ENCODE assay signal across 19 cellular contexts in genomic region chr2:15989559-15989958, GRCh38. TPM values are rescaled to one million over a fixed set of nuclear protein-coding genes. Genes with fewer than 3 reads are reported as not detected.
DNase-seq lines count a peak whose midpoint lies in the region; ATAC-seq and TF ChIP-seq lines count a peak whose summit lies in the region.
"Had no signal": no experiment of that assay in that cellular context is flagged by ENCODE, and none has a peak within 500 bp of the region (broad histone marks: within the 10 kb centered on the region; RNA-seq: fewer than 3 reads in every experiment).

No MANE protein-coding gene starts in this region.

- H3K9me3 ChIP-seq in Caco-2, result no peaks in the 10 kb centered on the region

- BruUV-seq in Caco-2 (replicated peaks; lab: Mats Ljungman, UMichigan), result no TSS peak

- no peaks in the 10 kb centered on the region for H3K27me3 ChIP-seq in Caco-2 (replicated peaks; ENCODE audit: control insufficient read depth, insufficient read depth, low read length)

- H3K27ac Mint-ChIP-seq in Caco-2 (ENCODE audit: unreplicated experiment), result peak overlapping the region; percentile 80
- peak overlapping the region; percentile 91 for H3K27ac Mint-ChIP-seq in progenitor cell of endocrine pancreas
- H3K27ac Mint-ChIP-seq: HFFc6 had no signal

- ATAC-seq in activated CD4-positive, CD25-positive, alpha-beta regulatory T cell treated with anti-CD3 and anti-CD28 coated beads, Interleukin-2, amount 50 U/mL, for 24 hours, result no peak
- ATAC-seq in activated T-cell treated with anti-CD3 and anti-CD28 coated beads, Interleukin-2, amount 50 U/mL, for 4 hours, result no peak
- ATAC-seq: PC-3 had no signal

- DNase-seq in Caco-2, result peak; percentile 69 to 71
- peak; percentile 94 for DNase-seq in SK-N-DZ (ENCODE audit: low spot score)
- DNase-seq in left kidney (ENCODE audit: low read depth, low spot score), result peak; percentile 61
- DNase-seq in progenitor cell of endocrine pancreas (ENCODE audit: low spot score, unreplicated experiment), result no peak
- no peak for DNase-seq in ureter (ENCODE audit: low spot score)
- DNase-seq in activated T-cell treated with anti-CD3 and anti-CD28 coated beads, Interleukin-2, amount 50 U/mL, for 4 hours, result no peak
- no peak for DNase-seq in anterior cingulate cortex (lab: John Stamatoyannopoulos, UW)
- DNase-seq: C1 segment of cervical spinal cord, GOT3, HFFc6, KBM-7, NCI-H1092, NCI-H2107, NCI-H345, NCI-H526 treated with DMSO at 0.1 percent for 48 hours, PC-3 had no signal

- H3K9me3 Mint-ChIP-seq in Caco-2 (ENCODE audit: unreplicated experiment) (peaks cover 8% of the 10 kb centered on the region), progenitor cell of endocrine pancreas (ENCODE audit: low read depth) (no peaks in the 10 kb centered on the region)
- H3K9me3 Mint-ChIP-seq in activated T-cell treated with anti-CD3 and anti-CD28 coated beads, Interleukin-2, amount 50 U/mL, for 4 hours, result no peaks in the 10 kb centered on the region

- POLR2A ChIA-PET in Caco-2 (lab: Charles Lee), result no interaction called here

- H3K4me1 ChIP-seq in Caco-2, result peaks cover 21% of the 10 kb centered on the region

- H3K4me1 Mint-ChIP-seq in Caco-2 (ENCODE audit: low read depth, unreplicated experiment) (peaks cover 23% of the 10 kb centered on the region), progenitor cell of endocrine pancreas (ENCODE audit: low read depth) (peaks cover 11% of the 10 kb centered on the region)
- H3K4me1 Mint-ChIP-seq in activated T-cell treated with anti-CD3 and anti-CD28 coated beads, Interleukin-2, amount 50 U/mL, for 4 hours (ENCODE audit: low read depth), result no peaks in the 10 kb centered on the region

- H3K4me3 ChIP-seq in Caco-2 (ENCODE audit: low read depth, low read length), result no peak overlapping the region

- peaks cover 11% of the 10 kb centered on the region for H3K36me3 Mint-ChIP-seq in Caco-2 (ENCODE audit: insufficient read depth, unreplicated experiment)
- no peaks in the 10 kb centered on the region for H3K36me3 Mint-ChIP-seq in progenitor cell of endocrine pancreas (ENCODE audit: insufficient read depth)
- H3K36me3 Mint-ChIP-seq in activated T-cell treated with anti-CD3 and anti-CD28 coated beads, Interleukin-2, amount 50 U/mL, for 4 hours (ENCODE audit: insufficient read depth), result no peaks in the 10 kb centered on the region

- intact Hi-C loops in Caco-2 (cut with micrococcal nuclease; ENCODE audit: unreplicated experiment), result loop anchor here (5.0 kb wide), 2 partner anchors 47 to 78 kb away; partner anchors contain the start of gene MYCN

- H3K4me3 Mint-ChIP-seq in Caco-2 (ENCODE audit: unreplicated experiment) (peak overlapping the region; percentile 37), progenitor cell of endocrine pancreas (ENCODE audit: low read depth) (no peak overlapping the region)
- H3K4me3 Mint-ChIP-seq in activated T-cell treated with anti-CD3 and anti-CD28 coated beads, Interleukin-2, amount 50 U/mL, for 4 hours, result no peak overlapping the region
- H3K4me3 Mint-ChIP-seq: HFFc6 had no signal

- H3K27me3 Mint-ChIP-seq in Caco-2 (ENCODE audit: insufficient read depth, unreplicated experiment), result no peaks in the 10 kb centered on the region
- no peaks in the 10 kb centered on the region for H3K27me3 Mint-ChIP-seq in progenitor cell of endocrine pancreas
- peaks cover 2% of the 10 kb centered on the region for H3K27me3 Mint-ChIP-seq in activated T-cell treated with anti-CD3 and anti-CD28 coated beads, Interleukin-2, amount 50 U/mL, for 4 hours (ENCODE audit: low read depth)

- TF ChIP-seq CTCF in Caco-2 (IDR thresholded peaks at IDR 0.05; ENCODE audit: insufficient read depth in 1 of 2, low read depth in 1 of 2, low read length in 1 of 2, severe bottlenecking in 1 of 2, unreplicated experiment in 1 of 2) (no peak), progenitor cell of endocrine pancreas (IDR thresholded peaks at IDR 0.05; ENCODE audit: unreplicated experiment) (no peak)

- CTCF ChIA-PET in Caco-2 (lab: Charles Lee), result interaction anchor here (0.7 kb wide), 1 partner anchor 462 kb away, joined by 4 read pairs; no protein-coding TSS in a partner anchor

- no peaks in the 10 kb centered on the region for H3K36me3 ChIP-seq in Caco-2 (ENCODE audit: control insufficient read depth, insufficient read depth, low read length)

RNA-seq across cellular contexts. Expression of gene MYCN, which starts 49.2 kb away (rescaled TPM):
- total RNA-seq in Caco-2 (2022) (46.6 and 54.4 TPM in 2 replicates), progenitor cell of endocrine pancreas (15.5 and 17.6 TPM in 2 replicates), ureter (3.7 TPM)
- 1,097 and 1,099 TPM in 2 replicates for polyA plus RNA-seq in SK-N-DZ (2014; cell fraction: cytosol; rRNA removed)
- 1,072 and 1,695 TPM in 2 replicates for polyA plus RNA-seq in SK-N-DZ (2014; cell fraction: nucleus; rRNA removed)
- total RNA-seq in activated T-cell treated with anti-CD3 and anti-CD28 coated beads, Interleukin-2, amount 50 U/mL, for 4 hours, result under 1 TPM; 0.40 to 0.60 (median 0.40) TPM
- total RNA-seq: A172, HFFc6, M059J, PC-3 had no signal

Comparison
In these comparisons a context has a peak if more than half of its experiments do, and no peak if none do; other contexts are left out.
1. DNase-seq: peak in Caco-2 (2 of 2), SK-N-DZ (single experiment) and left kidney (single experiment); none in progenitor cell of endocrine pancreas (single experiment), ureter (single experiment), activated T-cell treated with anti-CD3 and anti-CD28 coated beads, Interleukin-2, amount 50 U/mL, for 4 hours (single experiment) and anterior cingulate cortex (0 of 58).